ENCODE assay signal across 21 cellular contexts in the genomic region with DNA sequence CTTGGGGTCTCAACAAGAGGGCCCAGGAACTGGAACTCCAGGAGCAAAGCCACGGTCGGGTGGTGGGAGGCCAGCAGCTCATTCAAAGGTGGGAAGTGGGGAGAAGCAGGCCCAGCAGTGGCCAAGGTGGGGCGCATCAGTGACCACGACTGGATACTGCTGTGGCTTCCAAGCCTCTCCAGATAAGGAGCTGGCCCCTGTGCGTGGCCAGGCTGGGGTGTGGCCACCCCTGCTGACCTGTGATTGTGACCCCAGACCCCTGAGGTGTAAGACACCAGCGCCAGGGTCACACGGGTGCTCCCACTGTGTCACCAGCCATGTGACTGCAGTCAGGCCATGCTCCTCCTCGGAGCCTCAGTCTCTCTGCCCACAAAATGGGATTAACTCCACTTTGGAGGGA. TPM values are rescaled to one million over a fixed set of nuclear protein-coding genes. Genes with fewer than 3 reads are reported as not detected.
DNase-seq lines count a peak whose midpoint lies in the region; ATAC-seq, FAIRE-seq and TF ChIP-seq lines count a peak whose summit lies in the region.
"Had no signal": no experiment of that assay in that cellular context is flagged by ENCODE, and none has a peak within 500 bp of the region (broad histone marks: within the 10 kb centered on the region; RNA-seq: fewer than 3 reads in every experiment).

No MANE protein-coding gene starts in this region.

- no peak for TF ChIP-seq RAD21 in H1 (IDR thresholded peaks at IDR 0.05 in 1 of 2, conservative IDR thresholded peaks at IDR 0.05 in 1 of 2; ENCODE audit: low read depth in 2 of 2, low read length in 2 of 2)

- H3K56ac ChIP-seq in H1 (replicated peaks; ENCODE audit: insufficient read length, low read depth, low read length), result no peak overlapping the region

- H3K9me3 ChIP-seq in heart left ventricle, result no peaks in the 10 kb centered on the region
- no peaks in the 10 kb centered on the region for H3K9me3 ChIP-seq in H1 (ENCODE audit: insufficient read depth in 2 of 2, low read depth in 1 of 2, low read length in 1 of 2)
- no peaks in the 10 kb centered on the region for H3K9me3 ChIP-seq in osteoblast (ENCODE audit: low read depth, low read length)
- no peaks in the 10 kb centered on the region for H3K9me3 ChIP-seq in transverse colon
- H3K9me3 ChIP-seq in endodermal cell (ENCODE audit: control insufficient read depth, low read length), result no peaks in the 10 kb centered on the region
- no peaks in the 10 kb centered on the region for H3K9me3 ChIP-seq in SJCRH30 (replicated peaks)

- no peak overlapping the region for H3K4ac ChIP-seq in H1 (replicated peaks; ENCODE audit: insufficient read length, low read depth, low read length)

- CTCF ChIA-PET in H1 (lab: Charles Lee; ENCODE audit: partially characterized antibody), result interaction anchor here (0.8 to 1.5 kb wide), 6 partner anchors 10 to 79 kb away, joined by 3 to 5 read pairs (median 4); a partner anchor contains a TSS

- in situ Hi-C loops in transverse colon (cut with MboI; ENCODE audit: low pct_ligation_motif_present in 1 of 4, low pct_unique_long_range_greater_than_20kb in 1 of 4, low sequenced_read_pairs in 3 of 4), result no loop called here

- H4K8ac ChIP-seq in H1 (ENCODE audit: extremely low read depth, insufficient read depth, low read length), result no peak overlapping the region

- H3K27ac Mint-ChIP-seq in activated naive CD4-positive, alpha-beta T cell treated with anti-CD3 and anti-CD28 coated beads, Interleukin-2, amount 50 U/mL, for 72 hours, result no peak overlapping the region
- H3K27ac Mint-ChIP-seq in endodermal cell, result no peak overlapping the region

- intact Hi-C loops in heart left ventricle (cut with DNase I), result no loop called here
- intact Hi-C loops in left ventricle myocardium superior (cut with micrococcal nuclease), result no loop called here
- intact Hi-C loops in transverse colon (cut with DNase I; ENCODE audit: low total_unique reads), result no loop called here

- TF ChIP-seq CTCF in heart left ventricle (IDR thresholded peaks at IDR 0.05) (no peak), H1 (IDR thresholded peaks at IDR 0.05; ENCODE audit: control extremely low read depth in 1 of 3, insufficient read depth in 1 of 3, low read depth in 1 of 3, low read length in 3 of 3) (no peak), osteoblast (IDR thresholded peaks at IDR 0.05; ENCODE audit: extremely low read depth, low read depth, low read length) (no peak), transverse colon (IDR thresholded peaks at IDR 0.05) (no peak), endodermal cell (conservative IDR thresholded peaks at IDR 0.05) (no peak)

- WGBS in heart left ventricle, 4 donors, result 74 to 100% (median 77%) methylated on average over 3 to 8 of the region's 8 CpGs
- WGBS in H1 (ENCODE audit: extremely low coverage in 1 of 2, insufficient coverage in 1 of 2, insufficient read length in 1 of 2, insufficient replicate concordance in 2 of 2, low coverage in 1 of 2, low lambda C conversion rate in 2 of 2, missing lambda C conversion rate in 1 of 2), 2 experiments, result 83% methylated on average over 8 of the region's 8 CpGs; no CpG with 5 or more reads in 1 of the 2 experiments
- WGBS in transverse colon (ENCODE audit: low coverage in 1 of 2), 2 donors, result 93% methylated on average over 8 of the region's 8 CpGs; no CpG with 5 or more reads in 1 of the 2 donors
- 86 to 89% methylated on average over 6 to 8 of the region's 8 CpGs for WGBS in endodermal cell (ENCODE audit: insufficient coverage in 1 of 2, insufficient read length in 1 of 2), 2 experiments

- H3K4me3 Mint-ChIP-seq in endodermal cell, result no peak overlapping the region
- H3K4me3 Mint-ChIP-seq: H9 had no signal

- H3K36me3 ChIP-seq in heart left ventricle, result peaks cover 0 to 3% (median 0%) of the 10 kb centered on the region in 9 donors
- H3K36me3 ChIP-seq in H1 (ENCODE audit: control insufficient read depth in 2 of 4, insufficient read depth in 4 of 4, low read length in 3 of 4), result no peaks in the 10 kb centered on the region
- H3K36me3 ChIP-seq in osteoblast (ENCODE audit: insufficient read depth, low read length), result no peaks in the 10 kb centered on the region
- no peaks in the 10 kb centered on the region for H3K36me3 ChIP-seq in transverse colon
- no peaks in the 10 kb centered on the region for H3K36me3 ChIP-seq in endodermal cell (ENCODE audit: control insufficient read depth, insufficient read depth, low read length)
- H3K36me3 ChIP-seq in SJCRH30, result no peaks in the 10 kb centered on the region

- peak overlapping the region; percentile 72; the same call in 1 of the 2 replicates for H2BK12ac ChIP-seq in H1 (ENCODE audit: low read depth, low read length)

- H2AFZ ChIP-seq in H1 (ENCODE audit: low read length), result no peak overlapping the region
- H2AFZ ChIP-seq in osteoblast (ENCODE audit: low read length), result no peak overlapping the region

- H3K79me2 ChIP-seq in H1 (ENCODE audit: control insufficient read depth in 1 of 2, insufficient read depth in 2 of 2, low read length in 2 of 2) (no peaks in the 10 kb centered on the region), osteoblast (ENCODE audit: insufficient read depth, low read length) (peaks cover 38% of the 10 kb centered on the region)

- no peak overlapping the region; the same call in 1 of the 2 replicates for H2AK5ac ChIP-seq in H1 (ENCODE audit: low read depth, low read length)

- 0 out of 2 replicates have a peak, but pooled peaks cover 3% of the 10 kb centered on the region for H3K79me1 ChIP-seq in H1 (ENCODE audit: low read depth, low read length)

- no peaks in the 10 kb centered on the region for H3K36me3 Mint-ChIP-seq in activated naive CD4-positive, alpha-beta T cell treated with anti-CD3 and anti-CD28 coated beads, Interleukin-2, amount 50 U/mL, for 72 hours
- H3K36me3 Mint-ChIP-seq in endodermal cell (ENCODE audit: low read depth), result no peaks in the 10 kb centered on the region

- H3K23ac ChIP-seq in H1 (ENCODE audit: insufficient read length), result no peak overlapping the region

- H2BK5ac ChIP-seq in H1 (ENCODE audit: low read depth, low read length), result peak overlapping the region; percentile 20

- peak overlapping the region; percentile 4; the same call in 1 of the 2 replicates for H3K18ac ChIP-seq in H1 (ENCODE audit: extremely low read depth, low read length)

- no peak for FAIRE-seq in H1 (lab: Jason Lieb, UNC)

- no peak overlapping the region for H3K14ac ChIP-seq in H1 (ENCODE audit: insufficient read length)

- H3K4me1 ChIP-seq in heart left ventricle (peaks cover 16 to 96% (median 66%) of the 10 kb centered on the region in 12 donors), H1 (replicated peaks in 1 of 4; ENCODE audit: control insufficient read depth in 3 of 4, insufficient read depth in 4 of 4, low read length in 3 of 4) (peaks cover 9 to 17% (median 14%) of the 10 kb centered on the region in 4 experiments; a peak in 6 of 7 replicates), osteoblast (ENCODE audit: insufficient read depth, low read length) (peaks cover 17% of the 10 kb centered on the region), transverse colon (peaks cover 9 to 26% (median 20%) of the 10 kb centered on the region in 4 donors), endodermal cell (ENCODE audit: control insufficient read depth, insufficient read depth, low read length) (peaks cover 2% of the 10 kb centered on the region), SJCRH30 (peaks cover 20% of the 10 kb centered on the region)

- H3K9ac ChIP-seq in H1 (replicated peaks in 1 of 4; ENCODE audit: extremely low read depth in 1 of 4, low read depth in 3 of 4, low read length in 3 of 4) (no peak overlapping the region), endodermal cell (ENCODE audit: extremely low read depth, low read length, poor library complexity, severe bottlenecking) (no peak overlapping the region)

- POLR2A ChIA-PET in H1 (lab: Charles Lee; ENCODE audit: partially characterized antibody), result interaction anchor here (1.1 to 2.5 kb wide), 4 partner anchors 10 to 85 kb away, joined by 3 to 15 read pairs (median 5); a partner anchor contains a TSS

- 0 out of 2 replicates have a peak, but pooled peaks cover 2% of the 10 kb centered on the region for H3K23me2 ChIP-seq in H1 (ENCODE audit: low read depth, low read length)

- H3K27me3 Mint-ChIP-seq in endodermal cell (ENCODE audit: insufficient read depth), result no peaks in the 10 kb centered on the region

- no peak overlapping the region for H2BK15ac ChIP-seq in H1 (ENCODE audit: low read length)

- no peak overlapping the region for H4K5ac ChIP-seq in H1 (ENCODE audit: insufficient read length, low read depth, low read length)

- no peak overlapping the region for H2BK120ac ChIP-seq in H1 (replicated peaks; ENCODE audit: low read depth, low read length)

- H4K20me1 ChIP-seq in H1 (replicated peaks in 1 of 2; ENCODE audit: control insufficient read depth in 1 of 2, insufficient read depth in 2 of 2, low read length in 2 of 2), result peaks cover 0 to 3% of the 10 kb centered on the region in 2 experiments
- no peaks in the 10 kb centered on the region for H4K20me1 ChIP-seq in osteoblast (ENCODE audit: insufficient read depth, low read length)

- peaks cover 5% of the 10 kb centered on the region for H3K4me1 Mint-ChIP-seq in endodermal cell

- TF ChIP-seq POLR2A in heart left ventricle (IDR thresholded peaks at IDR 0.05), result no peak
- no peak for TF ChIP-seq POLR2A in H1 (IDR thresholded peaks at IDR 0.05; ENCODE audit: control extremely low read depth in 1 of 2, low read depth in 2 of 2, low read length in 2 of 2)
- TF ChIP-seq POLR2A in transverse colon (IDR thresholded peaks at IDR 0.05), result no peak

- H3K4me2 ChIP-seq in H1 (ENCODE audit: insufficient read depth in 1 of 2, low read depth in 2 of 2, low read length in 2 of 2) (no peak overlapping the region), osteoblast (ENCODE audit: insufficient read depth, low read length) (no peak overlapping the region)

- TF ChIP-seq EP300 in H1 (IDR thresholded peaks at IDR 0.05; ENCODE audit: borderline replicate concordance in 1 of 2, low read depth in 2 of 2, low read length in 2 of 2) (no peak), transverse colon (IDR thresholded peaks at IDR 0.05; ENCODE audit: low read depth) (no peak)

- H3K27me3 ChIP-seq in heart left ventricle (no peaks in the 10 kb centered on the region), H1 (replicated peaks in 1 of 4; ENCODE audit: control insufficient read depth in 3 of 4, extremely low read depth in 1 of 4, insufficient read depth in 3 of 4, low read length in 3 of 4) (no peaks in the 10 kb centered on the region), osteoblast (ENCODE audit: insufficient read depth, low read length) (no peaks in the 10 kb centered on the region), transverse colon (no peaks in the 10 kb centered on the region), endodermal cell (ENCODE audit: control insufficient read depth, insufficient read depth, low read length, poor library complexity, severe bottlenecking) (no peaks in the 10 kb centered on the region), SJCRH30 (no peaks in the 10 kb centered on the region)

- H3K9me3 Mint-ChIP-seq in activated naive CD4-positive, alpha-beta T cell treated with anti-CD3 and anti-CD28 coated beads, Interleukin-2, amount 50 U/mL, for 72 hours, result no peaks in the 10 kb centered on the region
- no peaks in the 10 kb centered on the region for H3K9me3 Mint-ChIP-seq in endodermal cell
- H3K9me3 Mint-ChIP-seq: H9 had no signal

- H2BK20ac ChIP-seq in H1 (ENCODE audit: low read length), result no peak overlapping the region

- peak overlapping the region in 11 of 12 donors; percentile 88 to 99 (median 94) for H3K27ac ChIP-seq in heart left ventricle
- H3K27ac ChIP-seq in H1 (ENCODE audit: low read depth, low read length), result no peak overlapping the region
- H3K27ac ChIP-seq in osteoblast (ENCODE audit: low read depth, low read length), result no peak overlapping the region
- H3K27ac ChIP-seq in transverse colon, result peak overlapping the region; percentile 45 to 89 (median 76)
- no peak overlapping the region for H3K27ac ChIP-seq in endodermal cell (ENCODE audit: low read depth, low read length)
- H3K27ac ChIP-seq in SJCRH30, result no peak overlapping the region
- H3K27ac ChIP-seq: C4-2B had no signal

- no peak overlapping the region for H3K4me3 ChIP-seq in heart left ventricle
- no peak overlapping the region for H3K4me3 ChIP-seq in H1 (ENCODE audit: extremely low read depth in 1 of 4, insufficient read depth in 2 of 4, low read depth in 3 of 4, low read length in 4 of 4)
- H3K4me3 ChIP-seq in osteoblast (ENCODE audit: insufficient read depth, low read length), result no peak overlapping the region
- no peak overlapping the region for H3K4me3 ChIP-seq in transverse colon
- H3K4me3 ChIP-seq in endodermal cell (ENCODE audit: low read length), result no peak overlapping the region
- no peak overlapping the region for H3K4me3 ChIP-seq in SJCRH30

- DNase-seq in heart left ventricle (no peak), left ventricle myocardium superior (no peak), H1 (ENCODE audit: low read depth in 1 of 2, low spot score in 2 of 2) (no peak), osteoblast (ENCODE audit: insufficient read length, low spot score, missing footprints) (peak; percentile 31), transverse colon (no peak), endodermal cell (no peak), SJCRH30 (no peak)
- no peak for DNase-seq in activated naive CD4-positive, alpha-beta T cell treated with anti-CD3 and anti-CD28 coated beads, Interleukin-2, amount 50 U/mL, for 72 hours (ENCODE audit: low spot score in 2 of 2)
- DNase-seq: 8988T, DMS153, EL, H9, Karpas-422, MM.1S, NCI-H1105 treated with DMSO at 0.1 percent for 48 hours, NCI-H187 treated with DMSO at 0.1 percent for 48 hours, NCI-H2171, NCI-H446 treated with DMSO at 0.1 percent for 48 hours, NCI-H774, SHP77 had no signal

- ATAC-seq in heart left ventricle, result no peak
- no peak for ATAC-seq in left ventricle myocardium superior
- no peak for ATAC-seq in activated naive CD4-positive, alpha-beta T cell treated with anti-CD3 and anti-CD28 coated beads, Interleukin-2, amount 50 U/mL, for 72 hours

- peak overlapping the region; percentile 89 for H4K91ac ChIP-seq in H1 (replicated peaks; ENCODE audit: insufficient read length, low read length)

RNA-seq across cellular contexts. Expression of a gene that starts 20.3 kb away (rescaled TPM):
- total RNA-seq in heart left ventricle, result 100 to 1,000 TPM in 2 of 9 donors, 10 to 100 TPM in 7; 30.7 to 127 (median 63.4) TPM
- polyA plus RNA-seq in heart left ventricle, result 100 to 1,000 TPM in 1 of 2 donors, 10 to 100 TPM in 1; 91.7 to 230 TPM
- total RNA-seq in left ventricle myocardium superior, result 81.7 TPM
- 13.8 and 13.9 TPM in 2 replicates for total RNA-seq in H1 (2021; fragmentation: NEBNext Ultra II Directional; extraction: Animal tissue kit (Norgen Biotek cat#: 25700))
- polyA plus RNA-seq in H1 (2011; rRNA removed), result 7.2 and 13.1 TPM in 2 replicates
- polyA plus RNA-seq in H1 (2011; cell fraction: cytosol; rRNA removed), result 9.2 TPM
- polyA plus RNA-seq in H1 (2011; cell fraction: nucleus; rRNA removed), result 11.9 TPM
- polyA plus RNA-seq in H1 (2012, experiment 1 of 2), result 6.9 to 12.0 TPM (median 8.7 TPM) in 4 replicates
- polyA plus RNA-seq in H1 (2012, experiment 2 of 2), result 7.6 TPM
- 10.5 TPM for polyA plus RNA-seq in H1 (2013, experiment 1 of 2)
- polyA plus RNA-seq in H1 (2013, experiment 2 of 2), result 11.0 TPM
- polyA minus RNA-seq in H1 (2011; rRNA and poly(A)+ RNA removed), result 3.9 and 7.0 TPM in 2 replicates
- 9.8 TPM for polyA minus RNA-seq in H1 (2011; cell fraction: cytosol; rRNA and poly(A)+ RNA removed)
- 9.6 TPM for polyA minus RNA-seq in H1 (2011; cell fraction: nucleus; rRNA and poly(A)+ RNA removed)
- total RNA-seq in osteoblast, result 19.9 and 24.2 TPM in 2 replicates
- total RNA-seq in transverse colon, result 10 to 100 TPM in 2 of 4 donors, 1 to 10 TPM in 2; 6.3 to 31.4 (median 12.7) TPM
- under 1 TPM in 1 of 2 donors, not detected in 1; 0.16 TPM for total RNA-seq in activated naive CD4-positive, alpha-beta T cell treated with anti-CD3 and anti-CD28 coated beads, Interleukin-2, amount 50 U/mL, for 72 hours
- 1 to 10 TPM; 5.3 to 7.7 TPM for total RNA-seq in endodermal cell
- polyA plus RNA-seq in endodermal cell (2013, experiment 1 of 2), result 2.0 TPM
- 1.7 TPM for polyA plus RNA-seq in endodermal cell (2013, experiment 2 of 2)
- 7.1 and 9.9 TPM in 2 replicates for total RNA-seq in SJCRH30 (2014; rRNA removed; shearing (Covaris generic))

RNA-seq across cellular contexts. Expression of a gene that starts 51.2 kb away (rescaled TPM):
- 100 to 1,000 TPM; 223 to 459 (median 305) TPM for total RNA-seq in heart left ventricle
- polyA plus RNA-seq in heart left ventricle, result 100 to 1,000 TPM; 135 to 379 TPM
- total RNA-seq in left ventricle myocardium superior, result 283 TPM
- 75.3 and 82.5 TPM in 2 replicates for total RNA-seq in H1 (2021; fragmentation: NEBNext Ultra II Directional; extraction: Animal tissue kit (Norgen Biotek cat#: 25700))
- polyA plus RNA-seq in H1 (2011; rRNA removed), result 113 and 160 TPM in 2 replicates
- polyA plus RNA-seq in H1 (2011; cell fraction: cytosol; rRNA removed), result 64.2 TPM
- 72.4 TPM for polyA plus RNA-seq in H1 (2011; cell fraction: nucleus; rRNA removed)
- polyA plus RNA-seq in H1 (2012, experiment 1 of 2), result 73.0 to 99.5 TPM (median 89.7 TPM) in 4 replicates
- polyA plus RNA-seq in H1 (2012, experiment 2 of 2), result 83.5 TPM
- 94.8 TPM for polyA plus RNA-seq in H1 (2013, experiment 1 of 2)
- 107 TPM for polyA plus RNA-seq in H1 (2013, experiment 2 of 2)
- polyA minus RNA-seq in H1 (2011; rRNA and poly(A)+ RNA removed), result 56.6 and 58.6 TPM in 2 replicates
- polyA minus RNA-seq in H1 (2011; cell fraction: cytosol; rRNA and poly(A)+ RNA removed), result 50.7 TPM
- 29.5 TPM for polyA minus RNA-seq in H1 (2011; cell fraction: nucleus; rRNA and poly(A)+ RNA removed)
- 84.3 and 86.9 TPM in 2 replicates for total RNA-seq in osteoblast
- total RNA-seq in transverse colon, result 100 to 1,000 TPM; 138 to 294 (median 167) TPM
- total RNA-seq in activated naive CD4-positive, alpha-beta T cell treated with anti-CD3 and anti-CD28 coated beads, Interleukin-2, amount 50 U/mL, for 72 hours, result 10 to 100 TPM; 49.7 to 84.6 TPM
- 10 to 100 TPM; 89.5 to 92.4 TPM for total RNA-seq in endodermal cell
- polyA plus RNA-seq in endodermal cell (2013, experiment 1 of 2), result 120 TPM
- polyA plus RNA-seq in endodermal cell (2013, experiment 2 of 2), result 109 TPM
- 71.1 and 73.9 TPM in 2 replicates for total RNA-seq in SJCRH30 (2014; rRNA removed; shearing (Covaris generic))

RNA-seq across cellular contexts. Expression of a gene that starts 60.0 kb away (rescaled TPM):
- 1 to 10 TPM in 1 of 9 donors, under 1 TPM in 4, not detected in 4; 0.31 to 1.3 (median 0.53) TPM for total RNA-seq in heart left ventricle
- under 1 TPM in 1 of 2 donors, not detected in 1; 0.61 TPM for polyA plus RNA-seq in heart left ventricle
- 0.55 TPM for total RNA-seq in left ventricle myocardium superior
- 0.52 and 0.84 TPM in 2 replicates for total RNA-seq in H1 (2021; fragmentation: NEBNext Ultra II Directional; extraction: Animal tissue kit (Norgen Biotek cat#: 25700))
- polyA plus RNA-seq in H1 (2011; rRNA removed), result 0.12 TPM in 1 of 2 replicates, not detected in the other
- polyA plus RNA-seq in H1 (2011; cell fraction: cytosol; rRNA removed), result not detected
- not detected for polyA plus RNA-seq in H1 (2011; cell fraction: nucleus; rRNA removed)
- polyA plus RNA-seq in H1 (2012, experiment 1 of 2), result not detected in 4 replicates
- not detected for polyA plus RNA-seq in H1 (2012, experiment 2 of 2)
- not detected for polyA plus RNA-seq in H1 (2013, experiment 1 of 2)
- 0.15 TPM for polyA plus RNA-seq in H1 (2013, experiment 2 of 2)
- polyA minus RNA-seq in H1 (2011; rRNA and poly(A)+ RNA removed), result 0.49 and 0.50 TPM in 2 replicates
- 1.5 TPM for polyA minus RNA-seq in H1 (2011; cell fraction: cytosol; rRNA and poly(A)+ RNA removed)
- polyA minus RNA-seq in H1 (2011; cell fraction: nucleus; rRNA and poly(A)+ RNA removed), result 1.8 TPM
- total RNA-seq in osteoblast, result 0.72 and 1.2 TPM in 2 replicates
- under 1 TPM in 1 of 4 donors, not detected in 3; 0.55 TPM for total RNA-seq in transverse colon
- total RNA-seq in activated naive CD4-positive, alpha-beta T cell treated with anti-CD3 and anti-CD28 coated beads, Interleukin-2, amount 50 U/mL, for 72 hours, result 1 to 10 TPM in 1 of 2 donors, under 1 TPM in 1; 0.89 to 1.4 TPM
- total RNA-seq in endodermal cell, result 1 to 10 TPM in 1 of 2 donors, under 1 TPM in 1; 0.46 to 1.8 TPM
- not detected for polyA plus RNA-seq in endodermal cell (2013, experiment 1 of 2)
- 0.62 TPM for polyA plus RNA-seq in endodermal cell (2013, experiment 2 of 2)
- total RNA-seq in SJCRH30 (2014; rRNA removed; shearing (Covaris generic)), result 0.51 and 1.2 TPM in 2 replicates

Comparison
In these comparisons a context has a peak if more than half of its experiments do, and no peak if none do; other contexts are left out.
1. H3K27ac ChIP-seq: peak in heart left ventricle (11 of 12) and transverse colon (4 of 4); none in H1 (single experiment), osteoblast (single experiment), endodermal cell (single experiment) and SJCRH30 (single experiment).